In the genomic region with DNA sequence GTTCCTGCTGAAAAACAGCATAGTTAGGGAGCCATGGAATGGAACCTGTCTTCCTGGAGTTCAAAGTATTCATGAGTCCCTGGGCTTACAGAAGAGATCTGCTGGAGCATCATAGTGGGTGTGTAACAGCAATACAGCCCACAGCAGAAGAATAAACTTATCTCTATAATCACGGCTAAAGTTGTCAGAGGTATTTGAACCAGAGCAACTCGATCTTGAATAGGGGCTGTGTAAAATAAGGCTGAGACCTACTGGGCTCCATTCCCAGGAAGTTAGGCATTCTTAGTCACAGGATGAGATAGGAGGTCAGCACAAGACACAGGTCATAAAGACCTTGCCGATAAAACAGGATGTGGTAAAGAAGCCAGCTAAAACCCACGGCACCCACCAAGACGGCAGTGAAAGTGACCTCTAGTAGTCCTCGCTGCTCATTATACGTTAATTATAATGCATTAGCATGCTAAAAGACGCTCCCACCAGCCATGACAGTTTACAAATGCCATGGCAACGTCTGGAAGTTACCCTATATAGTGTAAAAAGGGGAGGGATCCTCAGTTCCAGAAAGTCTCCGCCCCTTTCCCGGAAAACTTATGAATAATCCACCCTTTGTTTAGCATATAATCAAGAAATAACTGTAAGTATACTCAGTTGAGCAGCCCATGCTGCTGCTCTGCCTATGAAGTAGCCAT, we compare ENCODE assay signal across 9 cellular contexts.
DNase-seq lines count a peak whose midpoint lies in the region; ATAC-seq and TF ChIP-seq lines count a peak whose summit lies in the region.
"Had no signal": no experiment of that assay in that cellular context is flagged by ENCODE, and none has a peak within 500 bp of the region (broad histone marks: within the 10 kb centered on the region; RNA-seq: fewer than 3 reads in every experiment).

No MANE protein-coding gene starts in this region.

- no peaks in the 10 kb centered on the region for H4K20me1 ChIP-seq in fibroblast of lung (ENCODE audit: control insufficient read depth, extremely low read depth, insufficient read depth, low read length)

- H3K4me1 Mint-ChIP-seq in activated T-cell treated with anti-CD3 and anti-CD28 coated beads, Interleukin-2, amount 50 U/mL, for 24 hours (ENCODE audit: low read depth): peaks cover 14% of the 10 kb centered on the region
- peaks cover 11% of the 10 kb centered on the region for H3K4me1 Mint-ChIP-seq in stimulated activated memory B cell treated with anti-CD40 and anti-IgM and Interleukin-4, amounts not matched to agents 10 μg/mL and 1 μg/mL and 100 μg/mL, for 72 hours

- DNase-seq in activated T-cell treated with anti-CD3 and anti-CD28 coated beads, Interleukin-2, amount 50 U/mL, for 24 hours: no peak
- DNase-seq in activated T-cell treated with anti-CD3 and anti-CD28 coated beads, Interleukin-2, amount 50 U/mL, for 1 hour: no peak
- DNase-seq in fibroblast of lung (ENCODE audit: low read depth in 2 of 2) (peak; percentile 70 to 85), NCI-H2029 treated with DMSO at 0.1 percent for 48 hours (lab: John Stamatoyannopoulos, UW) (no peak), ureter (ENCODE audit: low spot score) (no peak)
- DNase-seq: left lung had no signal

- H3K4me2 ChIP-seq in fibroblast of lung (ENCODE audit: extremely low read depth, insufficient read depth, low read length): peak overlapping the region; percentile 23

- H3K27ac Mint-ChIP-seq in activated T-cell treated with anti-CD3 and anti-CD28 coated beads, Interleukin-2, amount 50 U/mL, for 24 hours: peak overlapping the region; percentile 41
- H3K27ac Mint-ChIP-seq in stimulated activated memory B cell treated with anti-CD40 and anti-IgM and Interleukin-4, amounts not matched to agents 10 μg/mL and 1 μg/mL and 100 μg/mL, for 72 hours: no peak overlapping the region

- TF ChIP-seq CTCF in fibroblast of lung (conservative IDR thresholded peaks at IDR 0.05 in 1 of 2, IDR thresholded peaks at IDR 0.05 in 1 of 2; ENCODE audit: low read depth in 1 of 2, low read length in 2 of 2): no peak

- peak overlapping the region; percentile 75 for H2AFZ ChIP-seq in fibroblast of lung (ENCODE audit: low read length)

- H3K4me1 ChIP-seq in fibroblast of lung (ENCODE audit: control insufficient read depth, extremely low read depth, insufficient read depth, low read length): peaks cover 5% of the 10 kb centered on the region
- H3K4me1 ChIP-seq: left lung had no signal

- peaks cover 4% of the 10 kb centered on the region for H3K27me3 Mint-ChIP-seq in activated T-cell treated with anti-CD3 and anti-CD28 coated beads, Interleukin-2, amount 50 U/mL, for 24 hours
- no peaks in the 10 kb centered on the region for H3K27me3 Mint-ChIP-seq in stimulated activated memory B cell treated with anti-CD40 and anti-IgM and Interleukin-4, amounts not matched to agents 10 μg/mL and 1 μg/mL and 100 μg/mL, for 72 hours

- no peak overlapping the region for H3K4me3 Mint-ChIP-seq in activated T-cell treated with anti-CD3 and anti-CD28 coated beads, Interleukin-2, amount 50 U/mL, for 24 hours
- no peak overlapping the region for H3K4me3 Mint-ChIP-seq in stimulated activated memory B cell treated with anti-CD40 and anti-IgM and Interleukin-4, amounts not matched to agents 10 μg/mL and 1 μg/mL and 100 μg/mL, for 72 hours

- no peaks in the 10 kb centered on the region for H3K79me2 ChIP-seq in fibroblast of lung (ENCODE audit: control insufficient read depth, insufficient read depth, low read length)

- H3K4me3 ChIP-seq in fibroblast of lung (replicated peaks in 1 of 4; ENCODE audit: control extremely low read depth in 1 of 4, insufficient read depth in 1 of 4, low read depth in 3 of 4, low read length in 4 of 4): peak overlapping the region in 1 of 4 experiments; percentile 23
- H3K4me3 ChIP-seq: left lung had no signal

- ATAC-seq in SK-N-SH treated with all-trans-retinoic acid at 6 μM for 48 hours: peak; percentile 90
- ATAC-seq in stimulated activated memory B cell treated with anti-CD40 and anti-IgM and Interleukin-4, amounts not matched to agents 10 μg/mL and 1 μg/mL and 100 μg/mL, for 72 hours: peak; percentile 64
- ATAC-seq in HG02588 (IDR thresholded peaks at IDR 0.05; ENCODE audit: unreplicated experiment): no peak
- ATAC-seq: left lung had no signal

- peak overlapping the region; percentile 72 for H3K27ac ChIP-seq in fibroblast of lung (ENCODE audit: insufficient read depth, low read length)
- H3K27ac ChIP-seq: left lung had no signal

- no peaks in the 10 kb centered on the region for H3K27me3 ChIP-seq in fibroblast of lung (ENCODE audit: control insufficient read depth, insufficient read depth, low read length)
- H3K27me3 ChIP-seq: left lung had no signal

- no peaks in the 10 kb centered on the region for H3K36me3 Mint-ChIP-seq in activated T-cell treated with anti-CD3 and anti-CD28 coated beads, Interleukin-2, amount 50 U/mL, for 24 hours (ENCODE audit: low read depth)
- H3K36me3 Mint-ChIP-seq in stimulated activated memory B cell treated with anti-CD40 and anti-IgM and Interleukin-4, amounts not matched to agents 10 μg/mL and 1 μg/mL and 100 μg/mL, for 72 hours: no peaks in the 10 kb centered on the region

- no peaks in the 10 kb centered on the region for H3K9me3 ChIP-seq in fibroblast of lung (ENCODE audit: control insufficient read depth, insufficient read depth, low read depth, low read length)
- H3K9me3 ChIP-seq: left lung had no signal

- no peaks in the 10 kb centered on the region for H3K36me3 ChIP-seq in fibroblast of lung (ENCODE audit: control insufficient read depth, insufficient read depth, low read length)
- H3K36me3 ChIP-seq: left lung had no signal

- no peak overlapping the region for H3K9ac ChIP-seq in fibroblast of lung (ENCODE audit: insufficient read depth, low read length)

- no peaks in the 10 kb centered on the region for H3K9me3 Mint-ChIP-seq in activated T-cell treated with anti-CD3 and anti-CD28 coated beads, Interleukin-2, amount 50 U/mL, for 24 hours
- no peaks in the 10 kb centered on the region for H3K9me3 Mint-ChIP-seq in stimulated activated memory B cell treated with anti-CD40 and anti-IgM and Interleukin-4, amounts not matched to agents 10 μg/mL and 1 μg/mL and 100 μg/mL, for 72 hours

TF ChIP-seq in SK-N-SH treated with all-trans-retinoic acid at 6 μM for 48 hours, 23 proteins besides CTCF, POLR2A, EP300 and RAD21:
- TF ChIP-seq ZNF565 (CRISPR knock-in tag; conservative IDR thresholded peaks at IDR 0.05; ENCODE audit: low read depth) (no peak), ARNTL (CRISPR knock-in tag; IDR thresholded peaks at IDR 0.05; ENCODE audit: borderline replicate concordance, low read depth) (no peak), GLIS3 (CRISPR knock-in tag; IDR thresholded peaks at IDR 0.05) (no peak), PATZ1 (CRISPR knock-in tag; IDR thresholded peaks at IDR 0.05; ENCODE audit: borderline replicate concordance) (no peak)

Comparison
In these comparisons a context has a peak if more than half of its experiments do, and no peak if none do; other contexts are left out.
1. DNase-seq: peak in fibroblast of lung (2 of 2); none in activated T-cell treated with anti-CD3 and anti-CD28 coated beads, Interleukin-2, amount 50 U/mL, for 24 hours (single experiment), activated T-cell treated with anti-CD3 and anti-CD28 coated beads, Interleukin-2, amount 50 U/mL, for 1 hour (single experiment), NCI-H2029 treated with DMSO at 0.1 percent for 48 hours (single experiment) and ureter (single experiment).